In genomic region chr22:20508815-20509271, GRCh38 we compare ENCODE assay signal across 9 cellular contexts. TPM values are rescaled to one million over a fixed set of nuclear protein-coding genes. Genes with fewer than 3 reads are reported as not detected.
A peak's percentile ranks its signal among the peaks of the same experiment; 100 is the strongest.
DNase-seq lines count a peak whose midpoint lies in the region; ATAC-seq and TF ChIP-seq lines count a peak whose summit lies in the region.
"Had no signal": no experiment of that assay in that cellular context is flagged by ENCODE, and none has a peak within 500 bp of the region (broad histone marks: within the 10 kb centered on the region; RNA-seq: fewer than 3 reads in every experiment).

No MANE protein-coding gene starts in this region.

- H3K36me3 Mint-ChIP-seq in Calu3 (ENCODE audit: insufficient read depth, unreplicated experiment): peaks cover 43% of the 10 kb centered on the region
- H3K36me3 Mint-ChIP-seq in endodermal cell (ENCODE audit: low read depth): peaks cover 4% of the 10 kb centered on the region

- no peak for TF ChIP-seq CTCF in Calu3 (IDR thresholded peaks at IDR 0.05; ENCODE audit: unreplicated experiment)
- TF ChIP-seq CTCF in Panc1 (IDR thresholded peaks at IDR 0.05): no peak
- no peak for TF ChIP-seq CTCF in endodermal cell (conservative IDR thresholded peaks at IDR 0.05)

- H3K4me1 Mint-ChIP-seq in Calu3 (ENCODE audit: low read depth, unreplicated experiment) (peaks cover 58% of the 10 kb centered on the region), endodermal cell (peaks cover 30% of the 10 kb centered on the region)

- peaks cover 4% of the 10 kb centered on the region; the same call in 1 of the 2 replicates for H3K36me3 ChIP-seq in Panc1 (ENCODE audit: control insufficient read depth, insufficient read depth, low read length)
- H3K36me3 ChIP-seq in endodermal cell (ENCODE audit: control insufficient read depth, insufficient read depth, low read length): peaks cover 8% of the 10 kb centered on the region
- H3K36me3 ChIP-seq in neuron (ENCODE audit: insufficient read depth, low read length): peaks cover 1% of the 10 kb centered on the region

- WGBS in endodermal cell (ENCODE audit: insufficient coverage in 1 of 2, insufficient read length in 1 of 2), 2 experiments: 69 to 77% methylated on average over 8 to 10 of the region's 10 CpGs

- POLR2A ChIA-PET in Panc1 (lab: Charles Lee): no interaction called here

- CTCF ChIA-PET in Calu3 (lab: Charles Lee) (interaction anchor here (0.5 to 1.1 kb wide), 5 partner anchors 41 to 442 kb away, joined by 3 to 8 read pairs (median 3); no protein-coding TSS in a partner anchor), Panc1 (lab: Charles Lee) (interaction anchor here (0.7 kb wide), 1 partner anchor 14 kb away, joined by 10 read pairs; no protein-coding TSS in a partner anchor)

- H3K4me1 ChIP-seq in Panc1 (ENCODE audit: control insufficient read depth, insufficient read depth, low read length) (peaks cover 31% of the 10 kb centered on the region), endodermal cell (ENCODE audit: control insufficient read depth, insufficient read depth, low read length) (peaks cover 4% of the 10 kb centered on the region), neuron (ENCODE audit: insufficient read depth, low read length) (peaks cover 28% of the 10 kb centered on the region)

- intact Hi-C loops in Calu3 (cut with micrococcal nuclease; ENCODE audit: unreplicated experiment): loop anchor here (5.0 kb wide), 1 partner anchor 58 kb away; no protein-coding TSS in a partner anchor
- intact Hi-C loops in Panc1 (cut with micrococcal nuclease; ENCODE audit: unreplicated experiment): no loop called here

- peak overlapping the region; percentile 18 for H3K9ac ChIP-seq in endodermal cell (ENCODE audit: extremely low read depth, low read length, poor library complexity, severe bottlenecking)

- DNase-seq in Calu3: no peak
- DNase-seq in Panc1 (ENCODE audit: low read depth, low spot score): no peak
- DNase-seq in endodermal cell: no peak
- no peak for DNase-seq in UCSD-AML1 (lab: John Stamatoyannopoulos, UW; ENCODE audit: unreplicated experiment)
- no peak for DNase-seq in NCI-H2171 treated with DMSO at 0.1 percent for 48 hours (lab: John Stamatoyannopoulos, UW)
- DNase-seq: activated gamma-delta T cell had no signal

- ATAC-seq in Panc1: no peak; the same call in 1 of the 2 replicates
- no peak for ATAC-seq in esophagus mucosa
- no peak for ATAC-seq in HG02642 (IDR thresholded peaks at IDR 0.05; ENCODE audit: poor library complexity, unreplicated experiment)

- TSS peak; percentile 95 for BruUV-seq in Calu3 (replicated peaks; lab: Mats Ljungman, UMichigan)
- BruUV-seq in Panc1 (replicated peaks; lab: Mats Ljungman, UMichigan): no TSS peak

- in situ Hi-C loops in Panc1 (cut with HindIII; ENCODE audit: low pct_unique_long_range_greater_than_20kb, low sequenced_read_pairs): no loop called here

- H3K27ac Mint-ChIP-seq in Calu3 (ENCODE audit: unreplicated experiment) (peak overlapping the region; percentile 77), endodermal cell (peak overlapping the region; percentile 88)

- H2AFZ ChIP-seq in neuron (ENCODE audit: low read depth, low read length): no peak overlapping the region

- H3K4me3 ChIP-seq in Panc1 (ENCODE audit: low read depth in 2 of 2, low read length in 2 of 2) (peak overlapping the region; percentile 95 to 97), endodermal cell (ENCODE audit: low read length) (peak overlapping the region; percentile 100), neuron (ENCODE audit: low read length) (peak overlapping the region; percentile 82)

- H3K9me3 Mint-ChIP-seq in Calu3 (ENCODE audit: low read depth, unreplicated experiment) (no peaks in the 10 kb centered on the region), endodermal cell (no peaks in the 10 kb centered on the region)

- peak overlapping the region; percentile 80 for H3K27ac ChIP-seq in Panc1 (ENCODE audit: low read length)
- H3K27ac ChIP-seq in endodermal cell (ENCODE audit: low read depth, low read length): no peak overlapping the region

- H3K4me3 Mint-ChIP-seq in Calu3 (ENCODE audit: low read depth, unreplicated experiment) (peak overlapping the region; percentile 79), endodermal cell (peak overlapping the region; percentile 85)

- no peaks in the 10 kb centered on the region for H3K27me3 Mint-ChIP-seq in Calu3 (ENCODE audit: unreplicated experiment)
- no peaks in the 10 kb centered on the region for H3K27me3 Mint-ChIP-seq in endodermal cell (ENCODE audit: insufficient read depth)

- H3K9me3 ChIP-seq in Panc1 (ENCODE audit: control insufficient read depth, insufficient read depth, low read depth, low read length) (no peaks in the 10 kb centered on the region), endodermal cell (ENCODE audit: control insufficient read depth, low read length) (no peaks in the 10 kb centered on the region), neuron (ENCODE audit: low read length) (no peaks in the 10 kb centered on the region)

- H3K27me3 ChIP-seq in Panc1 (ENCODE audit: control insufficient read depth, insufficient read depth, low read length) (no peaks in the 10 kb centered on the region), endodermal cell (ENCODE audit: control insufficient read depth, insufficient read depth, low read length, poor library complexity, severe bottlenecking) (no peaks in the 10 kb centered on the region), neuron (ENCODE audit: insufficient read depth, low read length) (no peaks in the 10 kb centered on the region)

RNA-seq across cellular contexts. Expression of gene MED15, which starts 1.4 kb away (rescaled TPM):
- total RNA-seq in Calu3 (2022) (137 and 144 TPM in 2 replicates), Panc1 (2021; ENCODE audit: unreplicated experiment) (59.3 TPM), endodermal cell (10 to 100 TPM; 61.4 to 62.7 TPM), esophagus mucosa (51.7 TPM)
- 47.7 TPM for polyA plus RNA-seq in Panc1 (2012; ENCODE audit: insufficient read length)
- polyA plus RNA-seq in endodermal cell (2013, experiment 1 of 2): 49.1 TPM
- 45.9 TPM for polyA plus RNA-seq in endodermal cell (2013, experiment 2 of 2)

RNA-seq across cellular contexts. Expression of gene KLHL22, which starts 13.2 kb away (rescaled TPM):
- total RNA-seq in Calu3 (2022) (26.5 and 28.1 TPM in 2 replicates), Panc1 (2021; ENCODE audit: unreplicated experiment) (14.5 TPM), endodermal cell (10 to 100 TPM; 26.5 to 32.8 TPM), esophagus mucosa (5.0 TPM)
- polyA plus RNA-seq in Panc1 (2012; ENCODE audit: insufficient read length): 16.9 TPM
- polyA plus RNA-seq in endodermal cell (2013, experiment 1 of 2): 23.7 TPM
- polyA plus RNA-seq in endodermal cell (2013, experiment 2 of 2): 23.3 TPM
